Comparison of ENCODE assay signal across 1 cellular context in genomic region chr22:46604306-46604690, GRCh38.
TF ChIP-seq lines count a peak whose summit lies in the region.

No MANE protein-coding gene starts in this region.

TF ChIP-seq in K562, 482 proteins besides CTCF, POLR2A, EP300 and RAD21 (continued from another document and continues in another):
- TF ChIP-seq KAT7 (CRISPR knock-in tag; IDR thresholded peaks at IDR 0.05; ENCODE audit: borderline replicate concordance) (no peak), MNT (conservative IDR thresholded peaks at IDR 0.05) (peak; percentile 62 to 63), ZC3H11A (IDR thresholded peaks at IDR 0.05; ENCODE audit: low read depth, low read length) (no peak), HNRNPK (IDR thresholded peaks at IDR 0.05; ENCODE audit: low read depth, low read length, poor library complexity, severe bottlenecking) (no peak), SIN3B (IDR thresholded peaks at IDR 0.05; ENCODE audit: low read depth) (no peak), ZNF232 (CRISPR knock-in tag; IDR thresholded peaks at IDR 0.05) (no peak), ASH1L (IDR thresholded peaks at IDR 0.05; ENCODE audit: borderline replicate concordance, low read depth, partially characterized antibody) (no peak), PPARD (CRISPR knock-in tag; IDR thresholded peaks at IDR 0.05) (no peak), POLR2H (tag; IDR thresholded peaks at IDR 0.05; ENCODE audit: low read depth) (peak; percentile 84), KAT8 (IDR thresholded peaks at IDR 0.05; ENCODE audit: low read depth) (no peak), GATAD2A (IDR thresholded peaks at IDR 0.05) (no peak), ZNF830 (CRISPR knock-in tag; IDR thresholded peaks at IDR 0.05) (no peak), SRF (CRISPR knock-in tag; IDR thresholded peaks at IDR 0.05) (no peak), MTA2 (IDR thresholded peaks at IDR 0.05; ENCODE audit: low read depth) (peak; percentile 87), MTF1 (CRISPR knock-in tag; IDR thresholded peaks at IDR 0.05; ENCODE audit: borderline replicate concordance) (no peak), TAF1 (IDR thresholded peaks at IDR 0.05; ENCODE audit: control insufficient read depth, extremely low read depth, insufficient read depth, low read length, severe bottlenecking) (peak; percentile 64), ZNF764 (CRISPR knock-in tag; IDR thresholded peaks at IDR 0.05; ENCODE audit: low read depth) (no peak), ZNF282 (CRISPR knock-in tag; IDR thresholded peaks at IDR 0.05) (no peak), BHLHE40 (IDR thresholded peaks at IDR 0.05; ENCODE audit: low read length) (no peak), YY1 (IDR thresholded peaks at IDR 0.05; ENCODE audit: borderline replicate concordance in 1 of 3, control insufficient read depth in 1 of 3, extremely low read depth in 1 of 3, insufficient read depth in 3 of 3, insufficient read length in 1 of 3, insufficient replicate concordance in 2 of 3, low read depth in 1 of 3, low read length in 2 of 3) (peak in 2 of 3 experiments; percentile 27 to 45), TOE1 (IDR thresholded peaks at IDR 0.05; ENCODE audit: borderline replicate concordance) (peak; percentile 61; the same call in 1 of the 2 replicates), TOE1 (CRISPR knock-in tag; IDR thresholded peaks at IDR 0.05; ENCODE audit: borderline replicate concordance, low read depth) (no peak), SFPQ (IDR thresholded peaks at IDR 0.05; ENCODE audit: low read depth, low read length) (no peak), RBM14 (IDR thresholded peaks at IDR 0.05; ENCODE audit: borderline replicate concordance, insufficient read depth, low read depth, low read length) (no peak), MECOM (CRISPR knock-in tag; IDR thresholded peaks at IDR 0.05) (no peak), OTX1 (CRISPR knock-in tag; IDR thresholded peaks at IDR 0.05) (no peak), GABPA (tag; conservative IDR thresholded peaks at IDR 0.05; ENCODE audit: low read depth) (peak; percentile 72), ZNF224 (CRISPR knock-in tag; IDR thresholded peaks at IDR 0.05) (no peak), TGIF2 (CRISPR knock-in tag; IDR thresholded peaks at IDR 0.05) (no peak), SRSF7 (optimal IDR thresholded peaks at IDR 0.05; ENCODE audit: low read depth, low read length) (no peak), ZNF696 (CRISPR knock-in tag; conservative IDR thresholded peaks at IDR 0.05) (no peak), SNRNP70 (optimal IDR thresholded peaks at IDR 0.05; ENCODE audit: low read depth, low read length) (no peak), HINFP (tag; conservative IDR thresholded peaks at IDR 0.05; ENCODE audit: low read depth) (no peak), PCBP1 (IDR thresholded peaks at IDR 0.05; ENCODE audit: low read depth, low read length, poor library complexity, severe bottlenecking) (no peak), PML (IDR thresholded peaks at IDR 0.05; ENCODE audit: low read length) (peak; percentile 74), KDM5B (IDR thresholded peaks at IDR 0.05; ENCODE audit: insufficient replicate concordance, low read depth, low read length) (peak; percentile 28), ZNF175 (CRISPR knock-in tag; IDR thresholded peaks at IDR 0.05; ENCODE audit: low read depth) (no peak), RHOXF2B (CRISPR knock-in tag; conservative IDR thresholded peaks at IDR 0.05) (no peak), ZNF76 (CRISPR knock-in tag; IDR thresholded peaks at IDR 0.05; ENCODE audit: borderline replicate concordance) (no peak), PBX2 (CRISPR knock-in tag; IDR thresholded peaks at IDR 0.05; ENCODE audit: low read depth) (no peak), PBX2 (tag; conservative IDR thresholded peaks at IDR 0.05; ENCODE audit: low read depth) (0 out of 2 replicates have a peak, but pooled peaks have one; percentile 11), EGR1 (conservative IDR thresholded peaks at IDR 0.05) (peak; percentile 70), POLR2G (IDR thresholded peaks at IDR 0.05; ENCODE audit: low read depth, low read length) (no peak), ZNF146 (CRISPR knock-in tag; IDR thresholded peaks at IDR 0.05; ENCODE audit: unreplicated experiment) (no peak), ZNF316 (IDR thresholded peaks at IDR 0.05) (no peak), KLF6 (CRISPR knock-in tag; IDR thresholded peaks at IDR 0.05; ENCODE audit: borderline replicate concordance) (peak; percentile 31; the same call in 1 of the 2 replicates), ATF7 (IDR thresholded peaks at IDR 0.05) (peak; percentile 51; the same call in 1 of the 2 replicates), ZSCAN32 (CRISPR knock-in tag; IDR thresholded peaks at IDR 0.05) (no peak), RBBP5 (IDR thresholded peaks at IDR 0.05; ENCODE audit: borderline replicate concordance, insufficient read depth, low read length, poor library complexity, severe bottlenecking) (no peak), ZNF717 (CRISPR knock-in tag; IDR thresholded peaks at IDR 0.05) (no peak), CREB3L1 (IDR thresholded peaks at IDR 0.05; ENCODE audit: borderline replicate concordance, low read depth) (no peak), ZNF263 (CRISPR knock-in tag; IDR thresholded peaks at IDR 0.05; ENCODE audit: borderline replicate concordance) (no peak), KLF16 (IDR thresholded peaks at IDR 0.05) (peak; percentile 82), HBP1 (CRISPR knock-in tag; IDR thresholded peaks at IDR 0.05) (no peak), GATAD2B (IDR thresholded peaks at IDR 0.05; ENCODE audit: borderline replicate concordance) (peak; percentile 64), NUFIP1 (IDR thresholded peaks at IDR 0.05; ENCODE audit: partially characterized antibody) (no peak), ZNF584 (CRISPR knock-in tag; IDR thresholded peaks at IDR 0.05; ENCODE audit: low read depth) (no peak), ZBED1 (IDR thresholded peaks at IDR 0.05) (no peak), KDM2B (CRISPR knock-in tag; IDR thresholded peaks at IDR 0.05) (no peak)
- TF ChIP-seq, protein P1, sequence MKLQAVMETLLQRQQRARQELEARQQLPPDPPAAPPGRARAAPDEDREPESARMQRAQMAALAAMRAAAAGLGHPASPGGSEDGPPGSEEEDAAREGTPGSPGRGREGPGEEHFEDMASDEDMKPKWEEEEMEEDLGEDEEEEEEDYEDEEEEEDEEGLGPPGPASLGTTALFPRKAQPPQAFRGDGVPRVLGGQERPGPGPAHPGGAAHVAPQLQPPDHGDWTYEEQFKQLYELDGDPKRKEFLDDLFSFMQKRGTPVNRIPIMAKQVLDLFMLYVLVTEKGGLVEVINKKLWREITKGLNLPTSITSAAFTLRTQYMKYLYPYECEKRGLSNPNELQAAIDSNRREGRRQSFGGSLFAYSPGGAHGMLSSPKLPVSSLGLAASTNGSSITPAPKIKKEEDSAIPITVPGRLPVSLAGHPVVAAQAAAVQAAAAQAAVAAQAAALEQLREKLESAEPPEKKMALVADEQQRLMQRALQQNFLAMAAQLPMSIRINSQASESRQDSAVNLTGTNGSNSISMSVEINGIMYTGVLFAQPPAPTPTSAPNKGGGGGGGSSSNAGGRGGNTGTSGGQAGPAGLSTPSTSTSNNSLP (IDR thresholded peaks at IDR 0.05; ENCODE audit: borderline replicate concordance, low read depth, low read length), result no peak
- TF ChIP-seq, protein P2, sequence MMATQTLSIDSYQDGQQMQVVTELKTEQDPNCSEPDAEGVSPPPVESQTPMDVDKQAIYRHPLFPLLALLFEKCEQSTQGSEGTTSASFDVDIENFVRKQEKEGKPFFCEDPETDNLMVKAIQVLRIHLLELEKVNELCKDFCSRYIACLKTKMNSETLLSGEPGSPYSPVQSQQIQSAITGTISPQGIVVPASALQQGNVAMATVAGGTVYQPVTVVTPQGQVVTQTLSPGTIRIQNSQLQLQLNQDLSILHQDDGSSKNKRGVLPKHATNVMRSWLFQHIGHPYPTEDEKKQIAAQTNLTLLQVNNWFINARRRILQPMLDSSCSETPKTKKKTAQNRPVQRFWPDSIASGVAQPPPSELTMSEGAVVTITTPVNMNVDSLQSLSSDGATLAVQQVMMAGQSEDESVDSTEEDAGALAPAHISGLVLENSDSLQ (IDR thresholded peaks at IDR 0.05), result peak; percentile 67
- TF ChIP-seq, protein P3, sequence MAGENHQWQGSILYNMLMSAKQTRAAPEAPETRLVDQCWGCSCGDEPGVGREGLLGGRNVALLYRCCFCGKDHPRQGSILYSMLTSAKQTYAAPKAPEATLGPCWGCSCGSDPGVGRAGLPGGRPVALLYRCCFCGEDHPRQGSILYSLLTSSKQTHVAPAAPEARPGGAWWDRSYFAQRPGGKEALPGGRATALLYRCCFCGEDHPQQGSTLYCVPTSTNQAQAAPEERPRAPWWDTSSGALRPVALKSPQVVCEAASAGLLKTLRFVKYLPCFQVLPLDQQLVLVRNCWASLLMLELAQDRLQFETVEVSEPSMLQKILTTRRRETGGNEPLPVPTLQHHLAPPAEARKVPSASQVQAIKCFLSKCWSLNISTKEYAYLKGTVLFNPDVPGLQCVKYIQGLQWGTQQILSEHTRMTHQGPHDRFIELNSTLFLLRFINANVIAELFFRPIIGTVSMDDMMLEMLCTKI (IDR thresholded peaks at IDR 0.05; ENCODE audit: partially characterized antibody), result no peak
